In genomic region chrX:12984629-12985303, GRCh38 we compare ENCODE assay signal across 9 cellular contexts. TPM values are rescaled to one million over a fixed set of nuclear protein-coding genes. Genes with fewer than 3 reads are reported as not detected.
DNase-seq lines count a peak whose midpoint lies in the region; ATAC-seq and TF ChIP-seq lines count a peak whose summit lies in the region.
"Had no signal": no experiment of that assay in that cellular context is flagged by ENCODE, and none has a peak within 500 bp of the region (broad histone marks: within the 10 kb centered on the region; RNA-seq: fewer than 3 reads in every experiment).

No MANE protein-coding gene starts in this region.

- H3K4me1 ChIP-seq in transverse colon: peaks cover 0 to 17% (median 4%) of the 10 kb centered on the region in 4 donors

- peak; percentile 87 for DNase-seq in HT1080 (ENCODE audit: low read depth)
- peak; percentile 39 for DNase-seq in T-helper 9 cell
- peak; percentile 81 for DNase-seq in epithelial cell of esophagus (ENCODE audit: low read depth)
- DNase-seq in transverse colon: peak; percentile 73
- DNase-seq in epidermal melanocyte (ENCODE audit: insufficient read length, low spot score): no peak
- DNase-seq in dorsolateral prefrontal cortex: no peak

- intact Hi-C loops in transverse colon (cut with DNase I; ENCODE audit: low total_unique reads) (no loop called here), dorsolateral prefrontal cortex (cut with DNase I) (no loop called here)

- TF ChIP-seq CTCF in epithelial cell of esophagus (IDR thresholded peaks at IDR 0.05; ENCODE audit: insufficient read depth, low read depth, low read length, missing control alignments) (no peak), transverse colon (IDR thresholded peaks at IDR 0.05) (no peak), dorsolateral prefrontal cortex (IDR thresholded peaks at IDR 0.05 in 54 of 56, conservative IDR thresholded peaks at IDR 0.05 in 2 of 56; ENCODE audit: low read depth in 1 of 56, partially characterized antibody in 56 of 56) (no peak)

- H3K27ac ChIP-seq in transverse colon (peak overlapping the region in 3 of 4 donors; percentile 4 to 55 (median 21)), dorsolateral prefrontal cortex (no peak overlapping the region)

- H3K36me3 ChIP-seq in transverse colon: no peaks in the 10 kb centered on the region

- H3K9me3 ChIP-seq in transverse colon: no peaks in the 10 kb centered on the region

- H3K27me3 ChIP-seq in transverse colon (no peaks in the 10 kb centered on the region), dorsolateral prefrontal cortex (peaks cover 0 to 55% (median 5%) of the 10 kb centered on the region in 45 donors)

- 15% methylated on average over 5 of the region's 5 CpGs; no CpG with 5 or more reads in 1 of the 2 donors for WGBS in transverse colon (ENCODE audit: low coverage in 1 of 2), 2 donors

- peak; percentile 58 for ATAC-seq in GM21526 (IDR thresholded peaks at IDR 0.05; ENCODE audit: low FRiP score, unreplicated experiment)

- no peak for TF ChIP-seq EP300 in transverse colon (IDR thresholded peaks at IDR 0.05; ENCODE audit: low read depth)

- H3K4me3 ChIP-seq in GM08714 (ENCODE audit: low read length) (peak overlapping the region; percentile 19; the same call in 1 of the 2 replicates), epithelial cell of esophagus (ENCODE audit: low read length) (no peak overlapping the region), transverse colon (no peak overlapping the region), dorsolateral prefrontal cortex (no peak overlapping the region)

- TF ChIP-seq POLR2A in transverse colon (IDR thresholded peaks at IDR 0.05): no peak

- in situ Hi-C loops in transverse colon (cut with MboI; ENCODE audit: low pct_ligation_motif_present in 1 of 4, low pct_unique_long_range_greater_than_20kb in 1 of 4, low sequenced_read_pairs in 3 of 4): loop anchor here in 2 of 4 donors (25.0 kb wide), 2 partner anchors 103 to 278 kb away; no protein-coding TSS in a partner anchor

RNA-seq across cellular contexts. Expression of gene TMSB4X, which starts 9.9 kb away (rescaled TPM):
- 12.1 and 20.4 TPM in 2 replicates for total RNA-seq in HT1080 (2014; rRNA removed; shearing (Covaris generic))
- 13.1 and 18.7 TPM in 2 replicates for polyA plus RNA-seq in HT1080 (2015; cell fraction: cytosol; rRNA removed)
- 3.2 and 12.4 TPM in 2 replicates for polyA plus RNA-seq in HT1080 (2015; cell fraction: nucleus; rRNA removed)
- total RNA-seq in transverse colon (1,000 to 10,000 TPM in 3 of 4 donors, 100 to 1,000 TPM in 1; 680 to 4,578 (median 2,996) TPM), dorsolateral prefrontal cortex (1,000 to 10,000 TPM; 1,088 to 2,217 (median 1,674) TPM)

RNA-seq across cellular contexts. Expression of gene FAM9C, which starts 59.7 kb away (rescaled TPM):
- not detected in 2 replicates for total RNA-seq in HT1080 (2014; rRNA removed; shearing (Covaris generic))
- polyA plus RNA-seq in HT1080 (2015; cell fraction: cytosol; rRNA removed): not detected in 2 replicates
- not detected in 2 replicates for polyA plus RNA-seq in HT1080 (2015; cell fraction: nucleus; rRNA removed)
- total RNA-seq in transverse colon: under 1 TPM in 2 of 4 donors, not detected in 2; 0.14 to 0.64 TPM
- 1 to 10 TPM in 1 of 120 experiments, under 1 TPM in 4, not detected in 115; 0.19 to 1.6 (median 0.33) TPM for total RNA-seq in dorsolateral prefrontal cortex
- total RNA-seq: liver had no signal
- polyA plus RNA-seq: liver had no signal

Comparison
In these comparisons a context has a peak if more than half of its experiments do, and no peak if none do; other contexts are left out.
1. DNase-seq: peak in HT1080 (single experiment), T-helper 9 cell (single experiment), epithelial cell of esophagus (single experiment) and transverse colon (single experiment); none in epidermal melanocyte (single experiment) and dorsolateral prefrontal cortex (0 of 10).
2. H3K27ac ChIP-seq: peak in transverse colon (3 of 4); none in dorsolateral prefrontal cortex (0 of 59).
3. RNA of gene TMSB4X, which starts 9.9 kb away (total RNA-seq): 680 to 4,578 TPM in transverse colon and 1,088 to 2,217 TPM in dorsolateral prefrontal cortex; 12.1 to 20.4 TPM in HT1080; every median in the first group is over 10 times any median in the second.